In genomic region chr7:148084138-148084537, GRCh38 we compare ENCODE assay signal across 8 cellular contexts.
A peak's percentile ranks its signal among the peaks of the same experiment; 100 is the strongest.
DNase-seq lines count a peak whose midpoint lies in the region; ATAC-seq and TF ChIP-seq lines count a peak whose summit lies in the region.

No MANE protein-coding gene starts in this region.

- peak; percentile 19 to 45 (median 36); a peak in 4 of 6 replicates for TF ChIP-seq CTCF in HCT116 (IDR thresholded peaks at IDR 0.05 in 2 of 3, conservative IDR thresholded peaks at IDR 0.05 in 1 of 3; ENCODE audit: borderline replicate concordance in 1 of 3, insufficient read depth in 1 of 3, low read depth in 2 of 3, low read length in 2 of 3)

- H3K4me2 ChIP-seq in HCT116 (ENCODE audit: low read length) = no peak overlapping the region

- intact Hi-C loops in HCT116 (cut with micrococcal nuclease) = no loop called here
- intact Hi-C loops in left cardiac atrium (cut with DNase I) = loop anchor here in 1 of 2 donors (10.0 kb wide), 1 partner anchor 839 kb away; no protein-coding TSS in a partner anchor
- intact Hi-C loops in sciatic nerve (cut with DNase I) = no loop called here

- H2AFZ ChIP-seq in HCT116 (ENCODE audit: low read depth, low read length, poor library complexity, severe bottlenecking) = no peak overlapping the region

- no peaks in the 10 kb centered on the region; a peak in 1 of 4 replicates for H3K9me3 ChIP-seq in HCT116 (ENCODE audit: control insufficient read depth in 1 of 2, insufficient read depth in 1 of 2, low read depth in 1 of 2, low read length in 2 of 2)

- TF ChIP-seq RAD21 in HCT116 (IDR thresholded peaks at IDR 0.05; ENCODE audit: low read depth) = peak; percentile 60

- no peak overlapping the region for H3K27ac ChIP-seq in HCT116 (ENCODE audit: low read depth, low read length)

- no TSS peak for BruUV-seq in HCT116 (replicated peaks; lab: Mats Ljungman, UMichigan)

- H3K36me3 ChIP-seq in HCT116 (ENCODE audit: control insufficient read depth in 1 of 2, insufficient read depth in 2 of 2, low read length in 2 of 2) = no peaks in the 10 kb centered on the region

- in situ Hi-C loops in G401 (cut with HindIII; ENCODE audit: low sequenced_read_pairs) = no loop called here

- TF ChIP-seq POLR2A in HCT116 (IDR thresholded peaks at IDR 0.05; ENCODE audit: borderline replicate concordance, extremely low read depth, insufficient read depth, insufficient read length) = no peak

- H3K79me2 ChIP-seq in HCT116 (ENCODE audit: insufficient read depth, low read length) = no peaks in the 10 kb centered on the region

- ATAC-seq in HCT116 (peak; percentile 64), left cardiac atrium (peak; percentile 59 to 68), sciatic nerve (peak; percentile 82), HG02870 (IDR thresholded peaks at IDR 0.05; ENCODE audit: unreplicated experiment) (no peak)

- H3K4me1 ChIP-seq in HCT116 (ENCODE audit: control insufficient read depth in 1 of 2, insufficient read depth in 2 of 2, low read length in 2 of 2) = no peaks in the 10 kb centered on the region

- POLR2A ChIA-PET in HCT116 (lab: Charles Lee) = no interaction called here

- no peak overlapping the region for H3K9ac ChIP-seq in HCT116 (ENCODE audit: low read length)

- no peaks in the 10 kb centered on the region for H4K20me1 ChIP-seq in HCT116 (ENCODE audit: insufficient read depth)

- H3K27me3 ChIP-seq in HCT116 (ENCODE audit: insufficient read depth, low read length) = no peaks in the 10 kb centered on the region

- no peak overlapping the region for H3K4me3 ChIP-seq in HCT116 (replicated peaks in 1 of 2; ENCODE audit: low read depth in 1 of 2, low read length in 2 of 2)

- CTCF ChIA-PET in HCT116 (lab: Charles Lee) = no interaction called here

- no peaks in the 10 kb centered on the region for H3K9me2 ChIP-seq in HCT116 (ENCODE audit: insufficient read depth)

- DNase-seq in G401 (ENCODE audit: low spot score) (peak; percentile 83), HCT116 (ENCODE audit: low read depth, low spot score) (peak; percentile 12), NCI-H1930 (lab: John Stamatoyannopoulos, UW) (peak; percentile 46 to 62), left cardiac atrium (peak; percentile 34), sciatic nerve (ENCODE audit: low spot score) (peak; percentile 80), activated gamma-delta T cell treated with Interleukin-2 at 50 U/mL for 16 hours (no peak)
- DNase-seq in activated CD4-positive, alpha-beta T cell treated with anti-CD3 and anti-CD28 coated beads, Interleukin-2, amount 50 U/mL, for 48 hours = peak; percentile 3 to 19

- RAD21 ChIA-PET in HCT116 (lab: Charles Lee; ENCODE audit: low non-redundant PET in 1 of 2, low total read pairs in 2 of 2, uncharacterized antibody in 2 of 2, unreplicated experiment in 2 of 2) = no interaction called here

TF ChIP-seq in HCT116, 20 proteins besides CTCF, POLR2A, EP300 and RAD21:
- TF ChIP-seq REST (IDR thresholded peaks at IDR 0.05; ENCODE audit: low read depth) = no peak
